In the genomic region with DNA sequence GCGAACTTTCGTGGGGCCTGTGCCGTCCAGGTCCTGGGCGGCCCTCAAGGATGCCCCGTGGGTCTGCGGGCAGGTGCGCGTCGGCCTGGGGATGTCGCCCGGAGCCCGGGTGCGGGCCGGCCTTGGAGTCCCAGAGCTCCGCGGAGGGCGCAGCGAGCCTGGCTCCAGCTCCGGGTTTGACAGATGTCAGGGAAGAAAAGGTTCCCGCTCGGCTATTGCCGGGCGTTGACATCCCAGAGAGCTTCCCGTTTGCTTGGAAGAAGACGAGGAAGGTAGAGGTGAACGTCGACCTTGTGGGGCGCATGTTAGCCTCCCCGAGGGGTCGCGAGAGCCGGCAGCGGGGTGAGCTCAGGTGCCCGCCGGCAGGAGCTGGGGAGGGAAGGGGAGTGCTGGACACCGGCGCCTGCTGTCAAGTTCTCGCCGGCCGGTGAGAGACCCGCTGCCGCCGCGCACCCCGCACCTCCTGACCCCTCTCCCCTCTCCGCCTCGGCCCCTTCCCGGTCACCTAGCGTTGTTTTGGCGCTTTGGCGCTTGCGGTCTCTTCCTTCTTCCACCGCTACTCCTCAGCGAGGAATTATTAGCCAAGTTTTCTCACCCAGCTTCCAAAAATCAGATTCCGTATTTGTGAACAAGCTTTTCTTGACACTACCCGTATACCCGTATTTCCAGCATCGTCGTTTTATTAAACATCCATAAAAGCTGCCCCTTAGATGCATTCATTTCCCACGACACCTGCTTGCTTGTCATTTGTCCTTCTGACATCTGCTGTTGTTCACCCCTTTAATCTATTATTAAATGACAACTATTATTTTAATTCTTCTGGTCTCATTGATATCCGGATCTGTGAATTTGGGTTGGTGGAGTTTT, we compare ENCODE assay signal across 8 cellular contexts. TPM values are rescaled to one million over a fixed set of nuclear protein-coding genes. Genes with fewer than 3 reads are reported as not detected.
DNase-seq lines count a peak whose midpoint lies in the region; ATAC-seq and TF ChIP-seq lines count a peak whose summit lies in the region.

No MANE protein-coding gene starts in this region.

- H3K36me3 Mint-ChIP-seq in activated naive CD4-positive, alpha-beta T cell treated with anti-CD3 and anti-CD28 coated beads, Interleukin-2, amount 50 U/mL, for 24 hours = no peaks in the 10 kb centered on the region

- DNase-seq in activated naive CD4-positive, alpha-beta T cell (lab: John Stamatoyannopoulos, UW) = no peak
- DNase-seq in foreskin fibroblast = peak in 1 of 2 donors; percentile 41
- no peak for DNase-seq in prostate gland (ENCODE audit: low spot score)
- DNase-seq in LoVo (ENCODE audit: low spot score) = no peak
- no peak for DNase-seq in COLO829 (ENCODE audit: low spot score)

- H3K4me1 Mint-ChIP-seq in activated naive CD4-positive, alpha-beta T cell treated with anti-CD3 and anti-CD28 coated beads, Interleukin-2, amount 50 U/mL, for 24 hours = peaks cover 58% of the 10 kb centered on the region

- ATAC-seq in SK-N-SH treated with all-trans-retinoic acid at 6 μM for 48 hours (peak; percentile 2; the same call in 1 of the 3 replicates), GM21423 (IDR thresholded peaks at IDR 0.05; ENCODE audit: unreplicated experiment) (no peak)

- intact Hi-C loops in prostate gland (cut with DNase I) = loop anchor here (5.0 kb wide), 1 partner anchor 63 kb away; no protein-coding TSS in a partner anchor

- H3K4me3 ChIP-seq in foreskin fibroblast (ENCODE audit: low read depth in 1 of 2, low read length in 2 of 2) (peak overlapping the region; percentile 84 to 94), prostate gland (peak overlapping the region; percentile 90 to 91)

- H3K9me3 ChIP-seq in prostate gland = no peaks in the 10 kb centered on the region

- TF ChIP-seq CTCF in foreskin fibroblast (IDR thresholded peaks at IDR 0.05; ENCODE audit: low read depth, low read length) = no peak
- no peak for TF ChIP-seq CTCF in prostate gland (IDR thresholded peaks at IDR 0.05)

- H3K36me3 ChIP-seq in prostate gland = no peaks in the 10 kb centered on the region

- no peaks in the 10 kb centered on the region for H3K27me3 Mint-ChIP-seq in activated naive CD4-positive, alpha-beta T cell treated with anti-CD3 and anti-CD28 coated beads, Interleukin-2, amount 50 U/mL, for 24 hours

- no peaks in the 10 kb centered on the region for H3K27me3 ChIP-seq in prostate gland (replicated peaks; ENCODE audit: insufficient read depth)

- H3K27ac Mint-ChIP-seq in activated naive CD4-positive, alpha-beta T cell treated with anti-CD3 and anti-CD28 coated beads, Interleukin-2, amount 50 U/mL, for 24 hours = peak overlapping the region; percentile 89

- H3K27ac ChIP-seq in prostate gland = peak overlapping the region; percentile 83 to 84

- H3K4me1 ChIP-seq in prostate gland (replicated peaks) = no peaks in the 10 kb centered on the region

- H3K9me3 Mint-ChIP-seq in activated naive CD4-positive, alpha-beta T cell treated with anti-CD3 and anti-CD28 coated beads, Interleukin-2, amount 50 U/mL, for 24 hours = no peaks in the 10 kb centered on the region

- no peak for TF ChIP-seq POLR2A in prostate gland (IDR thresholded peaks at IDR 0.05)

- peak overlapping the region; percentile 90 for H3K4me3 Mint-ChIP-seq in activated naive CD4-positive, alpha-beta T cell treated with anti-CD3 and anti-CD28 coated beads, Interleukin-2, amount 50 U/mL, for 24 hours

- 16% methylated on average over 36 of the region's 61 CpGs for WGBS in prostate gland

TF ChIP-seq in SK-N-SH treated with all-trans-retinoic acid at 6 μM for 48 hours, 23 proteins besides CTCF, POLR2A, EP300 and RAD21:
- TF ChIP-seq ZNF70 (CRISPR knock-in tag; IDR thresholded peaks at IDR 0.05) = no peak
- TF ChIP-seq TSHZ2 (CRISPR knock-in tag; IDR thresholded peaks at IDR 0.05) = no peak
- TF ChIP-seq ZC3H10 (CRISPR knock-in tag; IDR thresholded peaks at IDR 0.05) = no peak
- TF ChIP-seq ZNF8 (CRISPR knock-in tag; IDR thresholded peaks at IDR 0.05) = no peak
- TF ChIP-seq TOX (CRISPR knock-in tag; IDR thresholded peaks at IDR 0.05; ENCODE audit: borderline replicate concordance) = no peak

RNA-seq across cellular contexts. Expression of gene BMAL1, which starts 1.3 kb away (rescaled TPM):
- total RNA-seq in prostate gland = 10 to 100 TPM; 19.4 to 38.1 TPM
